In genomic region chr7:96321670-96322372, GRCh38 we compare ENCODE assay signal across 8 cellular contexts. TPM values are rescaled to one million over a fixed set of nuclear protein-coding genes. Genes with fewer than 3 reads are reported as not detected.
A peak's percentile ranks its signal among the peaks of the same experiment; 100 is the strongest.
DNase-seq lines count a peak whose midpoint lies in the region; ATAC-seq and TF ChIP-seq lines count a peak whose summit lies in the region.

SLC25A13 (minus strand) TSS chr7:96322098; CDS start chr7:96321956, 142 bp downstream.

- peak within 1 kb of the TSS; percentile 96 to 100 (median 99) for H3K27ac Mint-ChIP-seq in CD14-positive monocyte

- ATAC-seq in GM19324 (IDR thresholded peaks at IDR 0.05; ENCODE audit: low FRiP score, unreplicated experiment) (peak; percentile 91), HG03460 (IDR thresholded peaks at IDR 0.05; ENCODE audit: unreplicated experiment) (peak; percentile 73)

- no peak for TF ChIP-seq CTCF in CD14-positive monocyte (IDR thresholded peaks at IDR 0.05)

- DNase-seq in CD14-positive monocyte (ENCODE audit: low spot score) (peak; percentile 93), NCI-H82 treated with DMSO at 0.1 percent for 48 hours (lab: John Stamatoyannopoulos, UW; ENCODE audit: unreplicated experiment) (peak; percentile 57), medulla oblongata (ENCODE audit: extremely low spot score) (peak; percentile 96)
- peak; percentile 8 to 37 for DNase-seq in activated CD8-positive, alpha-beta memory T cell treated with anti-CD3 and anti-CD28 coated beads for 1 hour (ENCODE audit: extremely low read depth in 1 of 2, low read depth in 1 of 2)
- DNase-seq in effector CD8-positive, alpha-beta T cell (lab: John Stamatoyannopoulos, UW): peak; percentile 26
- peak; percentile 45 for DNase-seq in stimulated activated CD8-positive, alpha-beta memory T cell treated with anti-CD3 and anti-CD28 coated beads, Interleukin-12 subunit alpha, Interleukin-12 subunit beta, amount 100 ng/mL, for 4 hours (ENCODE audit: low read depth)

- H3K27me3 Mint-ChIP-seq in CD14-positive monocyte (ENCODE audit: low read depth in 3 of 3): peaks cover 0 to 2% (median 0%) of the 10 kb centered on the region in 3 donors

- H3K4me3 Mint-ChIP-seq in CD14-positive monocyte: peak within 1 kb of the TSS; percentile 89 to 93

- intact Hi-C loops in CD14-positive monocyte (cut with micrococcal nuclease): no loop called here

- peaks cover 2 to 3% of the 10 kb centered on the region in 2 donors for H3K36me3 Mint-ChIP-seq in CD14-positive monocyte

- peaks cover 36% of the 10 kb centered on the region for H3K4me1 Mint-ChIP-seq in CD14-positive monocyte

- H3K9me3 Mint-ChIP-seq in CD14-positive monocyte: peaks cover 0 to under 1% (median 0%) of the 10 kb centered on the region in 7 donors

RNA-seq across cellular contexts. Expression of gene SLC25A13, which starts in this region (rescaled TPM):
- polyA plus RNA-seq in CD14-positive monocyte: 10 to 100 TPM; 12.7 to 14.4 TPM

Comparison
In these comparisons a context has a peak if more than half of its experiments do, and no peak if none do; other contexts are left out.
1. Peak in every context shown above with its lines: DNase-seq and ATAC-seq.
2. DNase-seq: peak in every context shown above with its lines; median percentile 96 in medulla oblongata; 93 in CD14-positive monocyte; 57 in NCI-H82 treated with DMSO at 0.1 percent for 48 hours; 45 in stimulated activated CD8-positive, alpha-beta memory T cell treated with anti-CD3 and anti-CD28 coated beads, Interleukin-12 subunit alpha, Interleukin-12 subunit beta, amount 100 ng/mL, for 4 hours; 26 in effector CD8-positive, alpha-beta T cell; 22 in activated CD8-positive, alpha-beta memory T cell treated with anti-CD3 and anti-CD28 coated beads for 1 hour.